8 cellular contexts compared by ENCODE assay signal in the genomic region with DNA sequence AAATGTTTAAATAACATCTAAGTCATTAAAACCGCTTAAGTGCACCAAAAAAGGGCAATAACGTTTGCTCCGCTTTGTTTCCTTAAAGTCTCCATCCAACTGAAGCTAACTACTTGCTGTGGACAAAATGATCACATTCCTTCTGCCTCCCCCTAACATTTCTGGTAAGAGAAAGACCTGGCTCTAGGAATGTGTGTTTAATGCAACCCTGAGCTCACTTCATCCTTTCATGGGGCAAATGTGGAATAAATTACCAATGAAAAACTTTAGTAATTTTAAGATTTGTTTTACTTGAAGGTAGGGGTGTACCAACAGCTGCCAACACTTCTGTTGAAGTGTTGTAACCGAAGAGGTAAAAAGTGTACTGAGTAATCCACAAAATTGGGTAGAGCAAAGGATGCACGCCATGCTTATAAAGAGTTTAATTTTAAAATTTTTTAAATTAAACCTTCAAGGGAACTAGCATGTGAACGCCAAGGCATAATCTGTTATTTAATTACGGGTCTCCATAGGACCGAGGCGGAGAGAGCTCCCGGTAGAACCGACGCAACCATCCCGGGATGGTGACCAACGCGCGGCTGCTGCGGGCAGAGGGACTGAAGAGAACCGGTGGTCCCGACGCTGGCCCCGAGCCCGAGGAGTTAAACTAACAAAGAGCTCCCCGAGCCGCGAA. TPM values are rescaled to one million over a fixed set of nuclear protein-coding genes. Genes with fewer than 3 reads are reported as not detected.
A peak's percentile ranks its signal among the peaks of the same experiment; 100 is the strongest.
DNase-seq lines count a peak whose midpoint lies in the region; ATAC-seq and TF ChIP-seq lines count a peak whose summit lies in the region.

No MANE protein-coding gene starts in this region.

- H3K9me3 Mint-ChIP-seq in endodermal cell (no peaks in the 10 kb centered on the region), nephron progenitor cell (no peaks in the 10 kb centered on the region)

- H3K27ac Mint-ChIP-seq in endodermal cell (peak overlapping the region; percentile 92), nephron progenitor cell (peak overlapping the region; percentile 96)

- no peaks in the 10 kb centered on the region for H3K27me3 ChIP-seq in Panc1 (ENCODE audit: control insufficient read depth, insufficient read depth, low read length)
- H3K27me3 ChIP-seq in endodermal cell (ENCODE audit: control insufficient read depth, insufficient read depth, low read length, poor library complexity, severe bottlenecking) = no peaks in the 10 kb centered on the region

- H3K4me1 Mint-ChIP-seq in endodermal cell (peaks cover 37% of the 10 kb centered on the region), nephron progenitor cell (peaks cover 72% of the 10 kb centered on the region)

- TF ChIP-seq CTCF in Panc1 (IDR thresholded peaks at IDR 0.05) (no peak), endodermal cell (conservative IDR thresholded peaks at IDR 0.05) (no peak), nephron progenitor cell (IDR thresholded peaks at IDR 0.05) (no peak)

- BruUV-seq in Panc1 (replicated peaks; lab: Mats Ljungman, UMichigan) = no TSS peak

- H3K4me3 ChIP-seq in Panc1 (ENCODE audit: low read depth in 2 of 2, low read length in 2 of 2) (peak overlapping the region; percentile 63 to 85), endodermal cell (ENCODE audit: low read length) (peak overlapping the region; percentile 98)

- H3K27ac ChIP-seq in Panc1 (ENCODE audit: low read length) (peak overlapping the region; percentile 92), endodermal cell (ENCODE audit: low read depth, low read length) (peak overlapping the region; percentile 96)

- in situ Hi-C loops in Panc1 (cut with HindIII; ENCODE audit: low pct_unique_long_range_greater_than_20kb, low sequenced_read_pairs) = no loop called here

- CTCF ChIA-PET in Panc1 (lab: Charles Lee) = interaction anchor here (0.5 to 1.9 kb wide), 3 partner anchors 20 to 766 kb away, joined by 3 to 9 read pairs (median 4); no protein-coding TSS in a partner anchor

- intact Hi-C loops in Panc1 (cut with micrococcal nuclease; ENCODE audit: unreplicated experiment) = loop anchor here (5.0 kb wide), 1 partner anchor 66 kb away; a partner anchor contains a TSS

- POLR2A ChIA-PET in Panc1 (lab: Charles Lee) = interaction anchor here (0.6 to 0.8 kb wide), 4 partner anchors 10 to 150 kb away, joined by 3 to 5 read pairs (median 4); no protein-coding TSS in a partner anchor

- no peaks in the 10 kb centered on the region for H3K9me3 ChIP-seq in Panc1 (ENCODE audit: control insufficient read depth, insufficient read depth, low read depth, low read length)
- H3K9me3 ChIP-seq in endodermal cell (ENCODE audit: control insufficient read depth, low read length) = no peaks in the 10 kb centered on the region

- H3K4me1 ChIP-seq in Panc1 (ENCODE audit: control insufficient read depth, insufficient read depth, low read length) = peaks cover 41% of the 10 kb centered on the region
- no peaks in the 10 kb centered on the region for H3K4me1 ChIP-seq in endodermal cell (ENCODE audit: control insufficient read depth, insufficient read depth, low read length)

- 0% methylated on average over 18 to 25 of the region's 25 CpGs for WGBS in endodermal cell (ENCODE audit: insufficient coverage in 1 of 2, insufficient read length in 1 of 2), 2 experiments

- DNase-seq in stimulated activated CD4-positive, alpha-beta T cell treated with anti-CD3 and anti-CD28 coated beads, Interleukin-4, amount 100 ng/mL, for 24 hours = peak; percentile 30
- DNase-seq in stimulated activated CD4-positive, alpha-beta T cell treated with anti-CD3 and anti-CD28 coated beads, Interleukin-2, amount 100 ng/mL, for 48 hours = no peak
- DNase-seq in Panc1 (ENCODE audit: low read depth, low spot score) (no peak), endodermal cell (no peak), nephron progenitor cell (no peak), D341Med (ENCODE audit: low spot score) (no peak), occipital lobe (lab: John Stamatoyannopoulos, UW) (no peak)
- DNase-seq in activated CD4-positive, CD25-positive, alpha-beta regulatory T cell treated with anti-CD3 and anti-CD28 coated beads, Interleukin-2, amount 50 U/mL, for 72 hours = no peak

- H3K9ac ChIP-seq in endodermal cell (ENCODE audit: extremely low read depth, low read length, poor library complexity, severe bottlenecking) = peak overlapping the region; percentile 80

- H3K36me3 ChIP-seq in Panc1 (ENCODE audit: control insufficient read depth, insufficient read depth, low read length) (peaks cover 5% of the 10 kb centered on the region; the same call in 1 of the 2 replicates), endodermal cell (ENCODE audit: control insufficient read depth, insufficient read depth, low read length) (peaks cover 2% of the 10 kb centered on the region)

- no peaks in the 10 kb centered on the region for H3K36me3 Mint-ChIP-seq in endodermal cell (ENCODE audit: low read depth)
- H3K36me3 Mint-ChIP-seq in nephron progenitor cell (ENCODE audit: low read depth) = peaks cover 9% of the 10 kb centered on the region

- no peak for ATAC-seq in Panc1

- H3K4me3 Mint-ChIP-seq in endodermal cell = peak overlapping the region; percentile 85
- peak overlapping the region; percentile 98 for H3K4me3 Mint-ChIP-seq in nephron progenitor cell

- H3K27me3 Mint-ChIP-seq in endodermal cell (ENCODE audit: insufficient read depth) (no peaks in the 10 kb centered on the region), nephron progenitor cell (ENCODE audit: low read depth, poor library complexity) (peaks cover 3% of the 10 kb centered on the region)

RNA-seq across cellular contexts. Expression of a gene that starts 1.1 kb away (rescaled TPM):
- total RNA-seq in Panc1 (2021; ENCODE audit: unreplicated experiment) (69.8 TPM), endodermal cell (10 to 100 TPM; 70.9 to 74.1 TPM), occipital lobe (110 TPM)
- polyA plus RNA-seq in Panc1 (2012; ENCODE audit: insufficient read length) = 25.6 TPM
- 71.7 TPM for polyA plus RNA-seq in endodermal cell (2013, experiment 1 of 2)
- 70.4 TPM for polyA plus RNA-seq in endodermal cell (2013, experiment 2 of 2)
